In the genomic region with DNA sequence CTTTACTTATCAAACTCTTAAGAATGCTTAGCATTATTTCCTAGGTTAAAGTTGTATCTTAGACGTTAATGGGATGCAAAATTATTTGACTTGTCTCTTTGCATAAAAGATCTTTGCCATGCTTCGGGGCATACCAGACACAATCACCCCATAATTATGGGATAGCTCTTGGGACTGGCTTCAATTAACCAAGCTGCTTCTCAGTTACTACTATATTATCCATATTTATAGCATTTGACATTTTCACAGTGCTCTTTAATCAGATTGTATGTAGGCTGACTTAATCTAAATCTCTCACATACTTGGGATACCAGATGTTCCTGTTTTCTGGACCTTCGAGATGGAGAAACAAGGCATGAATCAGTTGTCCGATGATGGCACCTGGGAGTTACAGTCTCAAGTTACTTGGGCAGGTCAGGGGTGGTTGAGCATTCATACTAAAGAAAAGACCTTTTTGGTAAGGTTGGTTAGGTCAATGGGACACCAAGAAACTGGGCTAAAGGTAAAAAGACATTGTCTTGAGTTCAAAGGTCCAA, we compare ENCODE assay signal across 22 cellular contexts.
"Had no signal": no experiment of that assay in that cellular context is flagged by ENCODE, and none has a peak within 500 bp of the region (broad histone marks: within the 10 kb centered on the region; RNA-seq: fewer than 3 reads in every experiment).

No MANE protein-coding gene starts in this region.

- ATAC-seq: PC-3, Right ventricle myocardium inferior, T-cell had no signal

- DNase-seq: Karpas-422, KG1, MG63, NCI-H1092, NCI-H1105 treated with DMSO at 0.1 percent for 48 hours, NCI-H1417 treated with DMSO at 0.1 percent for 48 hours, NCI-H146, NCI-H187, NCI-H2029, NCI-H2081 treated with DMSO at 0.1 percent for 48 hours, NCI-H2171, NCI-H226, NCI-H446, NCI-H510A, NCI-H524 treated with DMSO at 0.1 percent for 48 hours, PC-3, Peyer's patch, SHP77 treated with DMSO at 0.1 percent for 48 hours, SJCRH30, SW 1271, T-cell had no signal

- H3K36me3 ChIP-seq: MG63, Peyer's patch, SJCRH30 had no signal

- H3K27ac ChIP-seq: Peyer's patch, SJCRH30 had no signal

- H3K9me3 ChIP-seq: MG63, Peyer's patch, SJCRH30 had no signal

- H3K4me1 ChIP-seq: Peyer's patch, SJCRH30 had no signal

- H3K27me3 ChIP-seq: MG63, Peyer's patch, SJCRH30 had no signal

- H3K4me3 ChIP-seq: MG63, Peyer's patch, SJCRH30 had no signal
